In genomic region chr2:206083602-206084467, GRCh38 we compare ENCODE assay signal across 8 cellular contexts. TPM values are rescaled to one million over a fixed set of nuclear protein-coding genes. Genes with fewer than 3 reads are reported as not detected.
DNase-seq lines count a peak whose midpoint lies in the region; ATAC-seq, FAIRE-seq and TF ChIP-seq lines count a peak whose summit lies in the region.

No MANE protein-coding gene starts in this region.

- DNase-seq in COLO668 (lab: John Stamatoyannopoulos, UW; ENCODE audit: unreplicated experiment) (peak; percentile 21), HEK293T (ENCODE audit: extremely low spot score) (peak; percentile 12), KG1 (lab: John Stamatoyannopoulos, UW) (no peak)
- DNase-seq in T-helper 2 cell treated with Interferon-gamma antibody and Interleukin-4, amounts not matched to agents 5 μg/mL and 100 μg/mL, for 36 hours (ENCODE audit: low spot score), result peak; percentile 31
- peak in 7 of 9 donors; percentile 7 to 38 (median 19) for DNase-seq in naive thymus-derived CD4-positive, alpha-beta T cell

- CTCF ChIA-PET in HEK293T (lab: Yijun Ruan, JAX), result interaction anchor here (0.6 to 1.3 kb wide), 3 partner anchors 8 to 12 kb away, joined by 3 to 4 read pairs (median 3); no protein-coding TSS in a partner anchor
- CTCF ChIA-PET in naive thymus-derived CD4-positive, alpha-beta T cell (lab: Charles Lee), result interaction anchor here (0.7 kb wide), 1 partner anchor 191 kb away, joined by 3 read pairs; the partner anchor contains the start of gene ZDBF2

- peaks cover 12% of the 10 kb centered on the region for H3K36me3 Mint-ChIP-seq in T-helper 2 cell treated with Interferon-gamma antibody and Interleukin-4, amounts not matched to agents 5 μg/mL and 100 μg/mL, for 36 hours (ENCODE audit: low read depth)
- H3K36me3 Mint-ChIP-seq in naive thymus-derived CD4-positive, alpha-beta T cell, result peaks cover 0 to 6% (median 0%) of the 10 kb centered on the region in 5 donors

- H3K27ac ChIP-seq in naive thymus-derived CD4-positive, alpha-beta T cell (ENCODE audit: low read depth, low read length), result peak overlapping the region; percentile 97

- peaks cover 23% of the 10 kb centered on the region for H3K4me1 Mint-ChIP-seq in T-helper 2 cell treated with Interferon-gamma antibody and Interleukin-4, amounts not matched to agents 5 μg/mL and 100 μg/mL, for 36 hours (ENCODE audit: low read depth)
- H3K4me1 Mint-ChIP-seq in naive thymus-derived CD4-positive, alpha-beta T cell, result peaks cover 32 to 65% (median 54%) of the 10 kb centered on the region in 7 donors

- H3K27me3 ChIP-seq in naive thymus-derived CD4-positive, alpha-beta T cell (ENCODE audit: control insufficient read depth in 2 of 2, insufficient read depth in 2 of 2, low read length in 2 of 2), result no peaks in the 10 kb centered on the region

- H3K4me3 Mint-ChIP-seq in T-helper 2 cell treated with Interferon-gamma antibody and Interleukin-4, amounts not matched to agents 5 μg/mL and 100 μg/mL, for 36 hours, result peak overlapping the region; percentile 97
- H3K4me3 Mint-ChIP-seq in naive thymus-derived CD4-positive, alpha-beta T cell, result peak overlapping the region; percentile 94 to 99 (median 98)

- no peaks in the 10 kb centered on the region for H3K9me3 ChIP-seq in naive thymus-derived CD4-positive, alpha-beta T cell (ENCODE audit: control insufficient read depth in 2 of 3, low read length in 3 of 3)

- POLR2A ChIA-PET in HEK293T (lab: Yijun Ruan, JAX), result interaction anchor here (1.1 kb wide), 1 partner anchor 11 kb away, joined by 5 read pairs; no protein-coding TSS in a partner anchor
- POLR2A ChIA-PET in naive thymus-derived CD4-positive, alpha-beta T cell (lab: Charles Lee), result interaction anchor here (0.6 to 2.3 kb wide), 4 partner anchors 24 to 1115 kb away, joined by 5 to 15 read pairs (median 6); partner anchors contain the start of genes EEF1B2, KLF7 and NDUFS1

- peaks cover 0 to 9% of the 10 kb centered on the region in 2 donors for H3K4me1 ChIP-seq in naive thymus-derived CD4-positive, alpha-beta T cell (ENCODE audit: control insufficient read depth in 2 of 2, insufficient read depth in 2 of 2, low read length in 2 of 2)

- H3K27me3 Mint-ChIP-seq in T-helper 2 cell treated with Interferon-gamma antibody and Interleukin-4, amounts not matched to agents 5 μg/mL and 100 μg/mL, for 36 hours (ENCODE audit: low read depth), result no peaks in the 10 kb centered on the region
- no peaks in the 10 kb centered on the region for H3K27me3 Mint-ChIP-seq in naive thymus-derived CD4-positive, alpha-beta T cell

- ATAC-seq in naive thymus-derived CD4-positive, alpha-beta T cell, result no peak
- no peak for ATAC-seq in HG02623 (IDR thresholded peaks at IDR 0.05; ENCODE audit: unreplicated experiment)
- no peak for ATAC-seq in GM19467 (IDR thresholded peaks at IDR 0.05; ENCODE audit: unreplicated experiment)

- peak overlapping the region; percentile 91 for H3K27ac Mint-ChIP-seq in T-helper 2 cell treated with Interferon-gamma antibody and Interleukin-4, amounts not matched to agents 5 μg/mL and 100 μg/mL, for 36 hours
- H3K27ac Mint-ChIP-seq in naive thymus-derived CD4-positive, alpha-beta T cell, result peak overlapping the region; percentile 95 to 99 (median 97)

- H3K4me3 ChIP-seq in naive thymus-derived CD4-positive, alpha-beta T cell (ENCODE audit: low read length), result peak overlapping the region; percentile 96

- intact Hi-C loops in naive thymus-derived CD4-positive, alpha-beta T cell (cut with micrococcal nuclease), result loop anchor here (2.0 to 10.0 kb wide), 4 partner anchors 17 to 1081 kb away; partner anchors contain the start of genes FASTKD2 (in 1 of the 2), KLF7 (in 1 of the 2), MDH1B (in 1 of the 2) and ZDBF2 (in 1 of the 2)

- H3K36me3 ChIP-seq in naive thymus-derived CD4-positive, alpha-beta T cell (ENCODE audit: control insufficient read depth in 2 of 3, insufficient read depth in 3 of 3, low read length in 3 of 3), result no peaks in the 10 kb centered on the region

- FAIRE-seq in endometrium (lab: Jason Lieb, UNC), result peak; percentile 68

- H3K9me3 Mint-ChIP-seq in T-helper 2 cell treated with Interferon-gamma antibody and Interleukin-4, amounts not matched to agents 5 μg/mL and 100 μg/mL, for 36 hours, result no peaks in the 10 kb centered on the region
- H3K9me3 Mint-ChIP-seq in naive thymus-derived CD4-positive, alpha-beta T cell, result peaks cover 0 to 3% (median 0%) of the 10 kb centered on the region in 11 donors

TF ChIP-seq in HEK293T, 16 proteins besides CTCF, POLR2A, EP300 and RAD21:
- TF ChIP-seq ZNF384 (IDR thresholded peaks at IDR 0.05), result peak; percentile 72
- no peak for TF ChIP-seq ELF4 (IDR thresholded peaks at IDR 0.05)

RNA-seq across cellular contexts. Expression of gene INO80D, which starts 2.1 kb away (rescaled TPM):
- 10 to 100 TPM; 30.7 to 50.9 (median 43.4) TPM for total RNA-seq in naive thymus-derived CD4-positive, alpha-beta T cell
- 10 to 100 TPM; 13.4 to 16.7 TPM for polyA plus RNA-seq in naive thymus-derived CD4-positive, alpha-beta T cell
